In the genomic region with DNA sequence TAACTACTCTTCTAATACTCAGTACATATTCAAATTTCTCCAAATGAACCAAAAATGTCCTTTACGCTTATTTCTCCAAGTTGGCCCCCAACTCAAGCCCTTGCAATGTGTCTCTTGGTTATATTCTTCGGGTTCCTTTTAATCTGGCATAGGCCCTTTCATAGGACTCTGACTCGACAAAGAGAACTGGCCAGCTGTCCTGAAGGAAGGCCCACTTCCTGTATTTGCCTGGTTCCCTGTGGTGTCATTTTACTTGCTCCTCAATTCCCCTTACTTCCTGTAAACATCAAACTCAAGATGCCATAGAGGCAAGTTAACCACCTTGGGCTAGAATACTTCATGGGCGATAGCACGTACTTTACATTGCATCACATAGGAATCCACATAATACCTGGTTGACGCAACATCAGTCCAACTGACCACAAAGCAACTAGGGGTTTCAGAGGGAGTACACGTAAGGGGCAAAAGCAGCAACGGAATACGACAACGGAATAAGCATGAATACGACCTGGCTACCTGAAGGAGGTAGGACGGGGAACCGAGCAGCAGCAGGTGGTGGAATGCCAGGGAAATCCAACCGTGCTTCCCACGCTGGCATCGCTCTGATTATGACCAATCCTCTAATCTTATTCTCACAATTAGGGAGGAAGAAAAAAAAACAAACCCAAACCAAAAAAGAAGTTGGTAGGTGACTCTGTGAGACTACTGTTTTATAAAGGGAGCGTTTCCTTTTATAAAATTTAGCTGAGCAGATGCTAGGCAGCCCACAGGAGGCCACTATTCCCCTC, we compare ENCODE assay signal across 8 cellular contexts. TPM values are rescaled to one million over a fixed set of nuclear protein-coding genes. Genes with fewer than 3 reads are reported as not detected.
DNase-seq lines count a peak whose midpoint lies in the region; ATAC-seq, FAIRE-seq and TF ChIP-seq lines count a peak whose summit lies in the region.

No MANE protein-coding gene starts in this region.

- 98% methylated on average over 11 to 12 of the region's 17 CpGs for WGBS in mesodermal cell (ENCODE audit: insufficient coverage in 2 of 2), 2 experiments

- H3K4me1 ChIP-seq in mesodermal cell (ENCODE audit: control insufficient read depth, insufficient read depth, low read length, poor library complexity, severe bottlenecking): peaks cover 6% of the 10 kb centered on the region
- no peaks in the 10 kb centered on the region for H3K4me1 ChIP-seq in uterus

- peak; percentile 24 for FAIRE-seq in GM12892 (lab: Jason Lieb, UNC)

- TF ChIP-seq POLR2A in GM12892 (IDR thresholded peaks at IDR 0.05; ENCODE audit: low read depth, low read length) (no peak), uterus (IDR thresholded peaks at IDR 0.05) (no peak)

- H3K36me3 ChIP-seq in mesodermal cell (ENCODE audit: control insufficient read depth, insufficient read depth, low read length) (no peaks in the 10 kb centered on the region), uterus (no peaks in the 10 kb centered on the region)

- ATAC-seq in HG03432 (IDR thresholded peaks at IDR 0.05; ENCODE audit: unreplicated experiment) (no peak), GM19397 (IDR thresholded peaks at IDR 0.05; ENCODE audit: unreplicated experiment) (no peak)

- peak; percentile 6 to 23 for DNase-seq in AML-193 (lab: John Stamatoyannopoulos, UW)
- DNase-seq in GM12892 (ENCODE audit: insufficient read length): no peak
- DNase-seq in OCI-M2 (lab: John Stamatoyannopoulos, UW; ENCODE audit: unreplicated experiment): peak; percentile 8
- DNase-seq in uterus: peak in 1 of 2 donors; percentile 24

- peak overlapping the region; percentile 11 for H3K27ac ChIP-seq in cingulate gyrus (ENCODE audit: low read depth, low read length)
- peak overlapping the region; percentile 68 for H3K27ac ChIP-seq in mesodermal cell (ENCODE audit: low read depth, low read length, severe bottlenecking)
- peak overlapping the region; percentile 88 to 89 for H3K27ac ChIP-seq in uterus

- intact Hi-C loops in uterus (cut with DNase I; ENCODE audit: low total_unique reads): loop anchor here (10.0 kb wide), 1 partner anchor 1233 kb away; the partner anchor contains the start of genes CFAP210 and PHOSPHO2

- no peak for TF ChIP-seq CTCF in uterus (IDR thresholded peaks at IDR 0.05)

- no peaks in the 10 kb centered on the region for H3K27me3 ChIP-seq in uterus

- H3K4me3 ChIP-seq in mesodermal cell (ENCODE audit: extremely low read depth, insufficient read depth, low read length, poor library complexity, severe bottlenecking) (peak overlapping the region; percentile 30), uterus (peak overlapping the region; percentile 35 to 73)

- H3K9me3 ChIP-seq in mesodermal cell (ENCODE audit: control insufficient read depth, low read length) (peaks cover 23% of the 10 kb centered on the region), uterus (no peaks in the 10 kb centered on the region)

RNA-seq across cellular contexts. Expression of gene GORASP2, which starts 0.8 kb away (rescaled TPM):
- 59.6 TPM for polyA plus RNA-seq in GM12892 (2012; ENCODE audit: missing spikeins)
- polyA plus RNA-seq in mesodermal cell (2013, experiment 1 of 2): 104 TPM
- polyA plus RNA-seq in mesodermal cell (2013, experiment 2 of 2): 98.4 TPM
- 100 to 1,000 TPM in 1 of 4 donors, 10 to 100 TPM in 3; 23.1 to 116 (median 65.4) TPM for total RNA-seq in uterus

Comparison
In these comparisons a context has a peak if more than half of its experiments do, and no peak if none do; other contexts are left out.
1. H3K27ac ChIP-seq: peak in every context shown above with its lines; median percentile 88 in uterus; 68 in mesodermal cell; 11 in cingulate gyrus.